ENCODE assay signal across 1 cellular context in genomic region chr1:66137235-66137634, GRCh38.
A peak's percentile ranks its signal among the peaks of the same experiment; 100 is the strongest.
TF ChIP-seq lines count a peak whose summit lies in the region.

No MANE protein-coding gene starts in this region.

TF ChIP-seq in HEK293, 187 proteins besides CTCF, POLR2A, EP300 and RAD21 (continued from another document):
- 0 out of 2 replicates have a peak, but pooled peaks have one; percentile 36 for TF ChIP-seq ZNF639 (tag by site-specific recombination; IDR thresholded peaks at IDR 0.05)
- TF ChIP-seq GLIS1 (tag by site-specific recombination; IDR thresholded peaks at IDR 0.05): no peak
- 0 out of 2 replicates have a peak, but pooled peaks have one; percentile 33 for TF ChIP-seq TSHZ1 (tag by site-specific recombination; IDR thresholded peaks at IDR 0.05; ENCODE audit: borderline replicate concordance)
- no peak for TF ChIP-seq ZFP3 (tag by site-specific recombination; IDR thresholded peaks at IDR 0.05; ENCODE audit: low read depth)
- 0 out of 2 replicates have a peak, but pooled peaks have one; percentile 65 for TF ChIP-seq INSM2 (tag by site-specific recombination; IDR thresholded peaks at IDR 0.05)
- 0 out of 2 replicates have a peak, but pooled peaks have one; percentile 16 for TF ChIP-seq SP7 (tag by site-specific recombination; IDR thresholded peaks at IDR 0.05)
- TF ChIP-seq ZNF629 (tag by site-specific recombination; IDR thresholded peaks at IDR 0.05): peak; percentile 86
- 0 out of 2 replicates have a peak, but pooled peaks have one; percentile 12 for TF ChIP-seq ZNF518A (tag by site-specific recombination; conservative IDR thresholded peaks at IDR 0.05; ENCODE audit: low read depth)
